Comparison of ENCODE assay signal across 27 cellular contexts in the genomic region with DNA sequence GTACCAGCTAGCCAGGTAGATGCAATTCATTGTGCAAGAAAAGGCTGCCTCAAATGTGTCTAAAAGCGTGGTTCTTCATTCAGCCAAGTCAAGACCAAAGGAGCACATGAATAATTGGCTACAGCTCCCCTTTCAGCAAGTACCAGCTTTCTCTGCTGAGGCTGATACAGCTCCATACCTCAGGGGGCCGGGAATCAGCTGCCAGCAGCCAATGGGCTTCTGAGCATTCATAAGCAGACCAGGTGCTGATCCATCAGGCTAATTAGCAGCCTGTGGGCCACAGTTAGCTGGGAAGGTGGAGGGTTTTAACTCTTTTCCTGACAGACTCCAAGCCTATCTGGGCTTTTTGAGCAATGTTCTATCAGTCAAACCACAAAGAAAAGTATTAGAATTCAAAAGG.
A peak's percentile ranks its signal among the peaks of the same experiment; 100 is the strongest.
DNase-seq lines count a peak whose midpoint lies in the region; ATAC-seq and TF ChIP-seq lines count a peak whose summit lies in the region.
"Had no signal": no experiment of that assay in that cellular context is flagged by ENCODE, and none has a peak within 500 bp of the region (broad histone marks: within the 10 kb centered on the region; RNA-seq: fewer than 3 reads in every experiment).

No MANE protein-coding gene starts in this region.

- intact Hi-C loops in activated T-helper 2 cell treated with anti-CD3 and anti-CD28 coated beads, Interferon-gamma antibody, Interleukin-2, Interleukin-4, amounts not matched to agents 10 μg/mL and 5 μg/mL and 100 μg/mL, durations not matched to agents 14 hours and 24 hours and 36 hours (cut with micrococcal nuclease): no loop called here

- no peaks in the 10 kb centered on the region for H3K36me3 Mint-ChIP-seq in GM23338 (ENCODE audit: low read depth)
- no peaks in the 10 kb centered on the region for H3K36me3 Mint-ChIP-seq in activated T-helper 2 cell treated with anti-CD3 and anti-CD28 coated beads, Interferon-gamma antibody, Interleukin-2, Interleukin-4, amounts not matched to agents 10 μg/mL and 5 μg/mL and 100 μg/mL, durations not matched to agents 14 hours and 24 hours and 36 hours (ENCODE audit: low read depth)
- H3K36me3 Mint-ChIP-seq: CD4-positive, CD25-positive, alpha-beta regulatory T cell; memory B cell had no signal

- H3K4me3 ChIP-seq in GM23338: no peak overlapping the region
- no peak overlapping the region for H3K4me3 ChIP-seq in WERI-Rb-1 (ENCODE audit: low read depth, low read length)
- H3K4me3 ChIP-seq: body of pancreas, colonic mucosa, esophagus squamous epithelium, gastrocnemius medialis, thoracic aorta had no signal

- H4K20me1 ChIP-seq in GM23338 (replicated peaks; ENCODE audit: insufficient read depth): no peaks in the 10 kb centered on the region

- H3K9me2 ChIP-seq in GM23338 (ENCODE audit: insufficient read depth): no peaks in the 10 kb centered on the region

- H3K4me2 ChIP-seq in GM23338: no peak overlapping the region

- H3K79me2 ChIP-seq in GM23338 (replicated peaks; ENCODE audit: insufficient read depth): no peaks in the 10 kb centered on the region

- no peaks in the 10 kb centered on the region for H3K9me3 ChIP-seq in WERI-Rb-1 (ENCODE audit: severe bottlenecking)
- H3K9me3 ChIP-seq: body of pancreas, colonic mucosa, esophagus squamous epithelium, gastrocnemius medialis, thoracic aorta had no signal

- no peaks in the 10 kb centered on the region; the same call in 2 of the 3 replicates for H3K9me3 Mint-ChIP-seq in GM23338
- H3K9me3 Mint-ChIP-seq in activated T-helper 2 cell treated with anti-CD3 and anti-CD28 coated beads, Interferon-gamma antibody, Interleukin-2, Interleukin-4, amounts not matched to agents 10 μg/mL and 5 μg/mL and 100 μg/mL, durations not matched to agents 14 hours and 24 hours and 36 hours: no peaks in the 10 kb centered on the region
- H3K9me3 Mint-ChIP-seq: activated CD4-positive, alpha-beta memory T cell treated with anti-CD3 and anti-CD28 coated beads, Interleukin-2, amount 10 ng/mL, durations not matched to agents 7 days and 5 days had no signal

- H3K4me1 Mint-ChIP-seq in GM23338: peaks cover 12% of the 10 kb centered on the region; the same call in 2 of the 3 replicates
- no peaks in the 10 kb centered on the region for H3K4me1 Mint-ChIP-seq in activated T-helper 2 cell treated with anti-CD3 and anti-CD28 coated beads, Interferon-gamma antibody, Interleukin-2, Interleukin-4, amounts not matched to agents 10 μg/mL and 5 μg/mL and 100 μg/mL, durations not matched to agents 14 hours and 24 hours and 36 hours (ENCODE audit: low read depth)
- H3K4me1 Mint-ChIP-seq: activated CD4-positive, alpha-beta memory T cell treated with anti-CD3 and anti-CD28 coated beads, Interleukin-2, amount 10 ng/mL, durations not matched to agents 7 days and 5 days; CD4-positive, CD25-positive, alpha-beta regulatory T cell; memory B cell had no signal

- H3K27ac ChIP-seq in GM23338 (ENCODE audit: low read depth): no peak overlapping the region
- H3K27ac ChIP-seq in WERI-Rb-1: no peak overlapping the region
- H3K27ac ChIP-seq: body of pancreas, colonic mucosa, esophagus squamous epithelium, gastrocnemius medialis, thoracic aorta had no signal

- no peaks in the 10 kb centered on the region for H3K27me3 ChIP-seq in GM23338 (ENCODE audit: insufficient read depth)
- no peaks in the 10 kb centered on the region for H3K27me3 ChIP-seq in WERI-Rb-1 (ENCODE audit: insufficient read depth, low read depth, severe bottlenecking)
- H3K27me3 ChIP-seq: body of pancreas, colonic mucosa, esophagus squamous epithelium, gastrocnemius medialis had no signal

- TF ChIP-seq CTCF in GM23338 (conservative IDR thresholded peaks at IDR 0.05; ENCODE audit: low read depth in 2 of 2) (no peak), WERI-Rb-1 (IDR thresholded peaks at IDR 0.05; ENCODE audit: low read depth, low read length) (no peak)

- DNase-seq in GM23338 (ENCODE audit: low spot score) (peak; percentile 87), NCI-H1417 (lab: John Stamatoyannopoulos, UW) (peak; percentile 16 to 88 (median 72)), WERI-Rb-1 (peak; percentile 79), islet precursor cell (peak; percentile 66), T-helper 1 cell (no peak)
- DNase-seq in activated T-helper 2 cell treated with anti-CD3 and anti-CD28 coated beads, Interferon-gamma antibody, Interleukin-2, Interleukin-4, amounts not matched to agents 10 μg/mL and 5 μg/mL and 100 μg/mL, durations not matched to agents 14 hours and 24 hours and 36 hours (ENCODE audit: low spot score): no peak
- DNase-seq: activated CD4-positive, alpha-beta memory T cell treated with anti-CD3 and anti-CD28 coated beads, Interleukin-2, amount 10 ng/mL, durations not matched to agents 7 days and 5 days; activated gamma-delta T cell; activated T-cell treated with anti-CD3 and anti-CD28 coated beads for 4 hours; body of pancreas; CD4-positive, CD25-positive, alpha-beta regulatory T cell; colonic mucosa; DMS 273 treated with DMSO at 0.1 percent for 48 hours; esophagus squamous epithelium; gastrocnemius medialis; GDM1; left cardiac atrium; NCI-H1048; NCI-H446; occipital lobe; stimulated activated CD4-positive, alpha-beta T cell treated with anti-CD3 and anti-CD28 coated beads, Interleukin-4, amount 100 ng/mL, for 1 hour; stimulated activated naive CD4-positive, alpha-beta T cell; T-helper 9 cell had no signal

- H2AFZ ChIP-seq in GM23338: no peak overlapping the region

- H3K27me3 Mint-ChIP-seq in GM23338 (ENCODE audit: insufficient read depth, low read depth, poor library complexity): no peaks in the 10 kb centered on the region
- peaks cover 5% of the 10 kb centered on the region for H3K27me3 Mint-ChIP-seq in activated T-helper 2 cell treated with anti-CD3 and anti-CD28 coated beads, Interferon-gamma antibody, Interleukin-2, Interleukin-4, amounts not matched to agents 10 μg/mL and 5 μg/mL and 100 μg/mL, durations not matched to agents 14 hours and 24 hours and 36 hours (ENCODE audit: low read depth)

- H3K36me3 ChIP-seq in GM23338 (ENCODE audit: insufficient read depth): no peaks in the 10 kb centered on the region
- no peaks in the 10 kb centered on the region for H3K36me3 ChIP-seq in WERI-Rb-1
- H3K36me3 ChIP-seq: colonic mucosa, esophagus squamous epithelium, gastrocnemius medialis, thoracic aorta had no signal

- H3K4me3 Mint-ChIP-seq in GM23338: no peak overlapping the region
- H3K4me3 Mint-ChIP-seq in activated T-helper 2 cell treated with anti-CD3 and anti-CD28 coated beads, Interferon-gamma antibody, Interleukin-2, Interleukin-4, amounts not matched to agents 10 μg/mL and 5 μg/mL and 100 μg/mL, durations not matched to agents 14 hours and 24 hours and 36 hours (ENCODE audit: low read depth): no peak overlapping the region
- H3K4me3 Mint-ChIP-seq: activated CD4-positive, alpha-beta memory T cell treated with anti-CD3 and anti-CD28 coated beads, Interleukin-2, amount 10 ng/mL, durations not matched to agents 7 days and 5 days; CD4-positive, CD25-positive, alpha-beta regulatory T cell; memory B cell had no signal

- no peaks in the 10 kb centered on the region for H3F3A ChIP-seq in GM23338 (replicated peaks; ENCODE audit: low read depth)

- peaks cover 7% of the 10 kb centered on the region for H3K4me1 ChIP-seq in GM23338 (ENCODE audit: insufficient read depth)
- H3K4me1 ChIP-seq: body of pancreas, colonic mucosa, esophagus squamous epithelium, gastrocnemius medialis had no signal

- no peak overlapping the region for H3K27ac Mint-ChIP-seq in GM23338
- no peak overlapping the region for H3K27ac Mint-ChIP-seq in activated T-helper 2 cell treated with anti-CD3 and anti-CD28 coated beads, Interferon-gamma antibody, Interleukin-2, Interleukin-4, amounts not matched to agents 10 μg/mL and 5 μg/mL and 100 μg/mL, durations not matched to agents 14 hours and 24 hours and 36 hours
- H3K27ac Mint-ChIP-seq: activated CD4-positive, alpha-beta memory T cell treated with anti-CD3 and anti-CD28 coated beads, Interleukin-2, amount 10 ng/mL, durations not matched to agents 7 days and 5 days; CD4-positive, CD25-positive, alpha-beta regulatory T cell; memory B cell had no signal

- peak; percentile 100 for ATAC-seq in GM23338
- no peak for ATAC-seq in GM21576 (IDR thresholded peaks at IDR 0.05; ENCODE audit: unreplicated experiment)
- ATAC-seq: body of pancreas, gastrocnemius medialis, HepG2, left cardiac atrium had no signal

TF ChIP-seq in GM23338, 12 proteins besides CTCF, POLR2A, EP300 and RAD21 (continues in another document):
- TF ChIP-seq ZNF331 (CRISPR knock-in tag; IDR thresholded peaks at IDR 0.05; ENCODE audit: low read depth) (no peak), STAT1 (IDR thresholded peaks at IDR 0.05; ENCODE audit: unreplicated experiment) (no peak), NANOG (IDR thresholded peaks at IDR 0.05; ENCODE audit: borderline replicate concordance) (no peak), CREB1 (CRISPR knock-in tag; IDR thresholded peaks at IDR 0.05; ENCODE audit: low read depth) (no peak), POLR2AphosphoS5 (IDR thresholded peaks at IDR 0.05; ENCODE audit: low read depth) (no peak)
- TF ChIP-seq, protein P1, sequence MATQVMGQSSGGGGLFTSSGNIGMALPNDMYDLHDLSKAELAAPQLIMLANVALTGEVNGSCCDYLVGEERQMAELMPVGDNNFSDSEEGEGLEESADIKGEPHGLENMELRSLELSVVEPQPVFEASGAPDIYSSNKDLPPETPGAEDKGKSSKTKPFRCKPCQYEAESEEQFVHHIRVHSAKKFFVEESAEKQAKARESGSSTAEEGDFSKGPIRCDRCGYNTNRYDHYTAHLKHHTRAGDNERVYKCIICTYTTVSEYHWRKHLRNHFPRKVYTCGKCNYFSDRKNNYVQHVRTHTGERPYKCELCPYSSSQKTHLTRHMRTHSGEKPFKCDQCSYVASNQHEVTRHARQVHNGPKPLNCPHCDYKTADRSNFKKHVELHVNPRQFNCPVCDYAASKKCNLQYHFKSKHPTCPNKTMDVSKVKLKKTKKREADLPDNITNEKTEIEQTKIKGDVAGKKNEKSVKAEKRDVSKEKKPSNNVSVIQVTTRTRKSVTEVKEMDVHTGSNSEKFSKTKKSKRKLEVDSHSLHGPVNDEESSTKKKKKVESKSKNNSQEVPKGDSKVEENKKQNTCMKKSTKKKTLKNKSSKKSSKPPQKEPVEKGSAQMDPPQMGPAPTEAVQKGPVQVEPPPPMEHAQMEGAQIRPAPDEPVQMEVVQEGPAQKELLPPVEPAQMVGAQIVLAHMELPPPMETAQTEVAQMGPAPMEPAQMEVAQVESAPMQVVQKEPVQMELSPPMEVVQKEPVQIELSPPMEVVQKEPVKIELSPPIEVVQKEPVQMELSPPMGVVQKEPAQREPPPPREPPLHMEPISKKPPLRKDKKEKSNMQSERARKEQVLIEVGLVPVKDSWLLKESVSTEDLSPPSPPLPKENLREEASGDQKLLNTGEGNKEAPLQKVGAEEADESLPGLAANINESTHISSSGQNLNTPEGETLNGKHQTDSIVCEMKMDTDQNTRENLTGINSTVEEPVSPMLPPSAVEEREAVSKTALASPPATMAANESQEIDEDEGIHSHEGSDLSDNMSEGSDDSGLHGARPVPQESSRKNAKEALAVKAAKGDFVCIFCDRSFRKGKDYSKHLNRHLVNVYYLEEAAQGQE (IDR thresholded peaks at IDR 0.05; ENCODE audit: unreplicated experiment): no peak

Comparison
In these comparisons a context has a peak if more than half of its experiments do, and no peak if none do; other contexts are left out.
1. DNase-seq: peak in GM23338 (single experiment), NCI-H1417 (3 of 3), WERI-Rb-1 (single experiment) and islet precursor cell (single experiment); none in activated T-helper 2 cell treated with anti-CD3 and anti-CD28 coated beads, Interferon-gamma antibody, Interleukin-2, Interleukin-4, amounts not matched to agents 10 μg/mL and 5 μg/mL and 100 μg/mL, durations not matched to agents 14 hours and 24 hours and 36 hours (single experiment) and T-helper 1 cell (0 of 5).